ENCODE assay signal across 17 cellular contexts in the genomic region with DNA sequence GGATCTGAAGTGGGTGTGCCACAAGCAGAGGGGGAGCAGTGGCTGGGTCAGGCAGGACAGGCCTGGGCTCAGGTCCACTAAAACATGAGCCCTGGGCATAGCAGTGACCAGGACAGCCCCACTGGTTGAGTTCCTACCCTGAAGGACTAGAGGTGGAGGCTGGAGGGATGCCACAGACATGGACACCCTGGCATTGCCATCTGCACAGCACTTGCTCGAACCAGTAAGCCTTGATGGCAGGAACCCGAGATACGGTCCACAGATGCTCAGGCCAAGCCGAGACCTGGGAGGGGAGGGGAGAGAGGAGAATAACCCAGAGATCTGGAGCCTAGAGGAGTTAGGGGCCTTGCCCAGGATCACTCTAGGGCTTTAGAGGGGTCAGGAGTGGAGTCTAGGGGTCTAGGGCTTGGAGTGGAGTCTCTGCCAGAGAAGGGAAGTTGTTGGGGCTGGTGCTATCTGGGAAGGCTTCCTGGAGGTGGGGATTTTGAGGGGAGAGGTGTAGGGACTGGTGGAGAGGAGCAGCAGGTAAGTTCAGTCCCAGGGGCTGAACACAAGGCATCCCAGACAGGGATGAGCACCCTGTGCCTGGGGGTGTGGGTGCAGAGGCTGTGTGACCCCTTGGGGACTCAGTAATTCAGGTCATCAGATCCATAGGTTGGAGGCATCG. TPM values are rescaled to one million over a fixed set of nuclear protein-coding genes. Genes with fewer than 3 reads are reported as not detected.
"Had no signal": no experiment of that assay in that cellular context is flagged by ENCODE, and none has a peak within 500 bp of the region (broad histone marks: within the 10 kb centered on the region; RNA-seq: fewer than 3 reads in every experiment).

No MANE protein-coding gene starts in this region.

- H3K4me3 ChIP-seq: cardiac muscle cell, ovary, transverse colon, vagina had no signal

- H3K27me3 ChIP-seq: cardiac muscle cell, ovary, transverse colon, vagina had no signal

- H3K9me3 ChIP-seq: ovary, transverse colon, vagina had no signal

- H3K36me3 Mint-ChIP-seq: activated CD8-positive, alpha-beta memory T cell treated with anti-CD3 and anti-CD28 coated beads, Interleukin-2, amount 10 ng/mL, durations not matched to agents 7 days and 5 days; activated naive CD4-positive, alpha-beta T cell treated with anti-CD3 and anti-CD28 coated beads, Interleukin-2, amount 10 ng/mL, durations not matched to agents 7 days and 5 days; natural killer cell treated with Interleukin-12 subunit alpha and Interleukin-12 subunit beta and Interleukin-15 and Interleukin-18, amount 100 ng/mL, for 72 hours had no signal

- H3K27ac ChIP-seq: cardiac muscle cell, ovary had no signal

- H3K9me3 Mint-ChIP-seq: activated naive CD4-positive, alpha-beta T cell treated with anti-CD3 and anti-CD28 coated beads, Interleukin-2, amount 10 ng/mL, durations not matched to agents 7 days and 5 days; natural killer cell treated with Interleukin-12 subunit alpha and Interleukin-12 subunit beta and Interleukin-15 and Interleukin-18, amount 100 ng/mL, for 72 hours had no signal

- H3K36me3 ChIP-seq: ovary, transverse colon, vagina had no signal

- ATAC-seq: activated CD8-positive, alpha-beta memory T cell treated with anti-CD3 and anti-CD28 coated beads, Interleukin-2, amount 10 ng/mL, durations not matched to agents 7 days and 5 days; natural killer cell treated with Interleukin-12 subunit alpha and Interleukin-12 subunit beta and Interleukin-15 and Interleukin-18, amount 100 ng/mL, for 72 hours; sciatic nerve had no signal

- DNase-seq: activated CD4-positive, alpha-beta T cell treated with anti-CD3 and anti-CD28 coated beads, Interleukin-2, amount 50 U/mL, for 4 hours; activated CD4-positive, CD25-positive, alpha-beta regulatory T cell treated with anti-CD3 and anti-CD28 coated beads, Interleukin-2, amount 50 U/mL, for 72 hours; activated CD8-positive, alpha-beta memory T cell treated with anti-CD3 and anti-CD28 coated beads, Interleukin-2, amount 10 ng/mL, durations not matched to agents 7 days and 5 days; activated naive CD4-positive, alpha-beta T cell treated with anti-CD3 and anti-CD28 coated beads, Interleukin-2, amount 10 ng/mL, durations not matched to agents 7 days and 5 days; activated T-cell treated with anti-CD3 and anti-CD28 coated beads, Interleukin-2, amount 50 U/mL, for 1 hour; cortex of kidney; effector CD8-positive, alpha-beta T cell; foreskin fibroblast; kidney glomerular epithelial cell; ovary; stimulated activated CD4-positive, alpha-beta T cell treated with anti-CD3 and anti-CD28 coated beads, Interleukin-1b, Interleukin-23, amount 100 ng/mL, for 48 hours; T1000; transverse colon had no signal

- H3K27ac Mint-ChIP-seq: activated CD8-positive, alpha-beta memory T cell treated with anti-CD3 and anti-CD28 coated beads, Interleukin-2, amount 10 ng/mL, durations not matched to agents 7 days and 5 days; activated naive CD4-positive, alpha-beta T cell treated with anti-CD3 and anti-CD28 coated beads, Interleukin-2, amount 10 ng/mL, durations not matched to agents 7 days and 5 days; natural killer cell treated with Interleukin-12 subunit alpha and Interleukin-12 subunit beta and Interleukin-15 and Interleukin-18, amount 100 ng/mL, for 72 hours had no signal

- H3K4me3 Mint-ChIP-seq: activated CD8-positive, alpha-beta memory T cell treated with anti-CD3 and anti-CD28 coated beads, Interleukin-2, amount 10 ng/mL, durations not matched to agents 7 days and 5 days; activated naive CD4-positive, alpha-beta T cell treated with anti-CD3 and anti-CD28 coated beads, Interleukin-2, amount 10 ng/mL, durations not matched to agents 7 days and 5 days; natural killer cell treated with Interleukin-12 subunit alpha and Interleukin-12 subunit beta and Interleukin-15 and Interleukin-18, amount 100 ng/mL, for 72 hours had no signal

RNA-seq across cellular contexts. Expression of gene ARHGEF17, which starts 37.5 kb away (rescaled TPM):
- total RNA-seq: activated CD8-positive, alpha-beta memory T cell treated with anti-CD3 and anti-CD28 coated beads, Interleukin-2, amount 10 ng/mL, durations not matched to agents 7 days and 5 days had no signal
